In the genomic region with DNA sequence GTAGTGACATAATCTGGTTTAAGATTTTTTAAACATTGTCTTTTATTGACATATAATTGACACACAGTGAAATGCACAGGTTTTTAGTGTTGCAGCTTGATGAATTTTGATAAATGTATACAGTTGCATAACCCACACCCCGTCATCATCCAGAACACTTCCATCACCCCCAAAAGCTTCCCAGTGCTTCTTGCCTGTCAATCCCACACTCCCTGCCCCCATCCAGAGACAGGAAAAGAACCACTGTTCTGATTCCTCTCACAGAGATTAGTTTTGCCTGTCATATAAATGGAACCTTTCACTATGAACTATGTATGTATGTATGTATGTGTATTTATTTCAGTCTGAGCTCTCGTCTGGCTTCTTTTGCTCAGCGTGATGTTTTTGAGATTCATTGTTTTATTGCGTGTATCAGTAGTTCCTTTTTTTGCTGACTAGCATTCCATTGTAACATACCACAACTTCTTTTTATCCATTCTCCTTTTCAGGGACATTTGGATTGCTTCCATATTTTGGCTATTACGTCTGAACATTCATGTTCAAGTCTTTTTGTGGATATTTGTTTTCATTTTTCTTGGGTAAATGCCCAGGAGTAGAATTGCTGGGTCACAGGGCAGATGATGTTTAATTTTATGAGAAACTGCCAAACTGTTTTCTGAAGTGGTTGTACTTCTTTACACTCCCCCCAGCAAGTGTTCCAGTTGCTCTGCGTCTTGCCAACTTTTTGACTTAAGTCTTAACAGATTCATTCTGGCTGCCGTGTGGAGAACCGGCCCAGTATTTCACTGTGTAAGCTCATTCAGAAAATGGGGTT, we compare ENCODE assay signal across 10 cellular contexts. TPM values are rescaled to one million over a fixed set of nuclear protein-coding genes. Genes with fewer than 3 reads are reported as not detected.
DNase-seq lines count a peak whose midpoint lies in the region; ATAC-seq and TF ChIP-seq lines count a peak whose summit lies in the region.
"Had no signal": no experiment of that assay in that cellular context is flagged by ENCODE, and none has a peak within 500 bp of the region (broad histone marks: within the 10 kb centered on the region; RNA-seq: fewer than 3 reads in every experiment).

No MANE protein-coding gene starts in this region.

- no peak for TF ChIP-seq POLR2A in testis (IDR thresholded peaks at IDR 0.05)

- peak overlapping the region in 9 of 10 donors; percentile 30 to 72 (median 64) for H3K27ac ChIP-seq in heart right ventricle
- no peak overlapping the region for H3K27ac ChIP-seq in testis
- H3K27ac ChIP-seq: epithelial cell of prostate had no signal

- peaks cover 88% of the 10 kb centered on the region for H3K4me1 Mint-ChIP-seq in activated T-cell treated with anti-CD3 and anti-CD28 coated beads, Interleukin-2, amount 50 U/mL, for 24 hours (ENCODE audit: low read depth)
- H3K4me1 Mint-ChIP-seq in activated T-helper 2 cell treated with anti-CD3 and anti-CD28 coated beads, Interferon-gamma antibody, Interleukin-2, Interleukin-4, amounts not matched to agents 10 μg/mL and 5 μg/mL and 100 μg/mL, durations not matched to agents 14 hours and 24 hours and 36 hours (ENCODE audit: low read depth), result peaks cover 64% of the 10 kb centered on the region

- peaks cover 0 to 50% (median 15%) of the 10 kb centered on the region in 9 donors for H3K36me3 ChIP-seq in heart right ventricle
- no peaks in the 10 kb centered on the region for H3K36me3 ChIP-seq in testis (ENCODE audit: low read depth, missing control alignments)

- TF ChIP-seq CTCF in heart right ventricle (IDR thresholded peaks at IDR 0.05) (no peak), testis (IDR thresholded peaks at IDR 0.05) (no peak)

- peak in 7 of 8 donors; percentile 14 to 65 (median 42) for ATAC-seq in heart right ventricle

- WGBS in heart right ventricle, 2 donors, result 50 to 56% methylated on average over 8 of the region's 8 CpGs
- 42 to 52% methylated on average over 8 of the region's 8 CpGs for WGBS in testis, 2 donors

- H3K9me3 Mint-ChIP-seq in activated T-cell treated with anti-CD3 and anti-CD28 coated beads, Interleukin-2, amount 50 U/mL, for 24 hours, result no peaks in the 10 kb centered on the region
- H3K9me3 Mint-ChIP-seq in activated T-helper 2 cell treated with anti-CD3 and anti-CD28 coated beads, Interferon-gamma antibody, Interleukin-2, Interleukin-4, amounts not matched to agents 10 μg/mL and 5 μg/mL and 100 μg/mL, durations not matched to agents 14 hours and 24 hours and 36 hours, result peaks cover 3% of the 10 kb centered on the region

- H3K4me3 ChIP-seq in heart right ventricle, result no peak overlapping the region
- no peak overlapping the region for H3K4me3 ChIP-seq in testis

- peaks cover 95% of the 10 kb centered on the region for H3K36me3 Mint-ChIP-seq in activated T-cell treated with anti-CD3 and anti-CD28 coated beads, Interleukin-2, amount 50 U/mL, for 24 hours (ENCODE audit: low read depth)
- peaks cover 85% of the 10 kb centered on the region for H3K36me3 Mint-ChIP-seq in activated T-helper 2 cell treated with anti-CD3 and anti-CD28 coated beads, Interferon-gamma antibody, Interleukin-2, Interleukin-4, amounts not matched to agents 10 μg/mL and 5 μg/mL and 100 μg/mL, durations not matched to agents 14 hours and 24 hours and 36 hours (ENCODE audit: low read depth)

- no peak overlapping the region for H3K4me3 Mint-ChIP-seq in activated T-cell treated with anti-CD3 and anti-CD28 coated beads, Interleukin-2, amount 50 U/mL, for 24 hours
- peak overlapping the region; percentile 43 for H3K4me3 Mint-ChIP-seq in activated T-helper 2 cell treated with anti-CD3 and anti-CD28 coated beads, Interferon-gamma antibody, Interleukin-2, Interleukin-4, amounts not matched to agents 10 μg/mL and 5 μg/mL and 100 μg/mL, durations not matched to agents 14 hours and 24 hours and 36 hours (ENCODE audit: low read depth)

- H3K27me3 ChIP-seq in heart right ventricle (no peaks in the 10 kb centered on the region), testis (no peaks in the 10 kb centered on the region)

- intact Hi-C loops in activated T-helper 2 cell treated with anti-CD3 and anti-CD28 coated beads, Interferon-gamma antibody, Interleukin-2, Interleukin-4, amounts not matched to agents 10 μg/mL and 5 μg/mL and 100 μg/mL, durations not matched to agents 14 hours and 24 hours and 36 hours (cut with micrococcal nuclease), result no loop called here
- intact Hi-C loops in heart right ventricle (cut with DNase I), result loop anchor here in 1 of 10 donors (10.0 kb wide), 1 partner anchor 363 kb away; no protein-coding TSS in a partner anchor
- intact Hi-C loops in testis (cut with DNase I; ENCODE audit: low total_unique reads), result no loop called here

- H3K27ac Mint-ChIP-seq in activated T-cell treated with anti-CD3 and anti-CD28 coated beads, Interleukin-2, amount 50 U/mL, for 24 hours, result peak overlapping the region; percentile 91
- peak overlapping the region; percentile 76 for H3K27ac Mint-ChIP-seq in activated T-helper 2 cell treated with anti-CD3 and anti-CD28 coated beads, Interferon-gamma antibody, Interleukin-2, Interleukin-4, amounts not matched to agents 10 μg/mL and 5 μg/mL and 100 μg/mL, durations not matched to agents 14 hours and 24 hours and 36 hours

- H3K4me1 ChIP-seq in heart right ventricle (peaks cover 3 to 27% (median 25%) of the 10 kb centered on the region in 9 donors), testis (peaks cover 4% of the 10 kb centered on the region)

- H3K9me3 ChIP-seq in heart right ventricle (no peaks in the 10 kb centered on the region), testis (no peaks in the 10 kb centered on the region)

- H3K27me3 Mint-ChIP-seq in activated T-cell treated with anti-CD3 and anti-CD28 coated beads, Interleukin-2, amount 50 U/mL, for 24 hours, result no peaks in the 10 kb centered on the region
- no peaks in the 10 kb centered on the region for H3K27me3 Mint-ChIP-seq in activated T-helper 2 cell treated with anti-CD3 and anti-CD28 coated beads, Interferon-gamma antibody, Interleukin-2, Interleukin-4, amounts not matched to agents 10 μg/mL and 5 μg/mL and 100 μg/mL, durations not matched to agents 14 hours and 24 hours and 36 hours (ENCODE audit: low read depth)

- DNase-seq in activated T-cell treated with anti-CD3 and anti-CD28 coated beads, Interleukin-2, amount 50 U/mL, for 24 hours, result no peak
- DNase-seq in activated T-cell treated with anti-CD3 and anti-CD28 coated beads for 4 hours (no peak), heart right ventricle (no peak), testis (peak; percentile 18), NCI-H1092 treated with DMSO at 0.1 percent for 48 hours (lab: John Stamatoyannopoulos, UW) (no peak), cerebellar cortex (ENCODE audit: low spot score) (no peak)
- DNase-seq in activated T-helper 2 cell treated with anti-CD3 and anti-CD28 coated beads, Interferon-gamma antibody, Interleukin-2, Interleukin-4, amounts not matched to agents 10 μg/mL and 5 μg/mL and 100 μg/mL, durations not matched to agents 14 hours and 24 hours and 36 hours (ENCODE audit: low spot score), result no peak
- DNase-seq in stimulated activated CD4-positive, alpha-beta T cell treated with anti-CD3 and anti-CD28 coated beads, Interleukin-4, amount 100 ng/mL, for 1 hour, result no peak
- DNase-seq: stimulated activated CD4-positive, alpha-beta T cell treated with anti-CD3 and anti-CD28 coated beads, Interleukin-12 subunit alpha, Interleukin-12 subunit beta, amount 100 ng/mL, for 4 hours had no signal

RNA-seq across cellular contexts. Expression of gene UBIAD1, which starts 8.7 kb away (rescaled TPM):
- 22.7 and 25.1 TPM in 2 replicates for total RNA-seq in activated T-helper 2 cell treated with anti-CD3 and anti-CD28 coated beads, Interferon-gamma antibody, Interleukin-2, Interleukin-4, amounts not matched to agents 10 μg/mL and 5 μg/mL and 100 μg/mL, durations not matched to agents 14 hours and 24 hours and 36 hours
- 10 to 100 TPM in 9 of 10 donors, 1 to 10 TPM in 1; 10.0 to 17.4 (median 11.9) TPM for total RNA-seq in heart right ventricle
- polyA plus RNA-seq in heart right ventricle, result 10 to 100 TPM in 1 of 2 donors, 1 to 10 TPM in 1; 4.9 to 10.1 TPM
- total RNA-seq in testis, result 10 to 100 TPM; 29.3 to 32.0 TPM
- 25.8 TPM for polyA plus RNA-seq in testis (ENCODE audit: insufficient read depth, low read depth, low replicate concordance)

RNA-seq across cellular contexts. Expression of gene MTOR, which starts 19.4 kb away (rescaled TPM):
- total RNA-seq in activated T-helper 2 cell treated with anti-CD3 and anti-CD28 coated beads, Interferon-gamma antibody, Interleukin-2, Interleukin-4, amounts not matched to agents 10 μg/mL and 5 μg/mL and 100 μg/mL, durations not matched to agents 14 hours and 24 hours and 36 hours, result 43.3 and 44.5 TPM in 2 replicates
- total RNA-seq in heart right ventricle (10 to 100 TPM; 28.3 to 42.7 (median 36.5) TPM), testis (100 to 1,000 TPM in 1 of 2 donors, 10 to 100 TPM in 1; 83.3 to 108 TPM)
- polyA plus RNA-seq in heart right ventricle (10 to 100 TPM; 18.7 to 23.2 TPM), testis (ENCODE audit: insufficient read depth, low read depth, low replicate concordance) (129 TPM)

Comparison
In these comparisons a context has a peak if more than half of its experiments do, and no peak if none do; other contexts are left out.
1. H3K27ac ChIP-seq: peak in heart right ventricle (9 of 10); none in testis (0 of 2).